Comparison of ENCODE assay signal across 27 cellular contexts in the genomic region with DNA sequence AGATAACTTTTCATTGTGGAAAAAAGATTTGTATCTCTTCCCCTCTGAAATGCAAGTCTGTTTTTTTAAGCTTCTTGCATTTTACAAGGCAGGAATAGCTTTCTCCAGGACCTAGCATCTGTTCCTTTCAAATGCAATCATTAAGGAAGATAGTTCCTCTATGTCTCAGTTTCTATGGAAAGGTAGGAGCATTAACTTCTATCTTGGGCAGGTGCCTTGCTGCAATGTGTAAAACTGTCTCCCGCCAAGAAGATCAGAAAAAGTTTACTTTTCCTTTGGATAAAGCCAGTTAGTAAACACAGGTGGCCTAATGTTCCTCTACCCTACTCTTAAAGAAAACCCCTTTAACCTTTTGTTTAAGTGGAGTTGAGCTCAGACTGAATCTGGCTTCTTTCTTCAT.
"Had no signal": no experiment of that assay in that cellular context is flagged by ENCODE, and none has a peak within 500 bp of the region (broad histone marks: within the 10 kb centered on the region; RNA-seq: fewer than 3 reads in every experiment).

No MANE protein-coding gene starts in this region.

- H3K27ac Mint-ChIP-seq: activated CD4-positive, alpha-beta memory T cell treated with anti-CD3 and anti-CD28 coated beads, Interleukin-2, amount 10 ng/mL, durations not matched to agents 7 days and 5 days; activated CD4-positive, alpha-beta T cell treated with anti-CD3 and anti-CD28 coated beads, Interleukin-2, amount 10 ng/mL, durations not matched to agents 7 days and 5 days; activated naive CD4-positive, alpha-beta T cell treated with anti-CD3 and anti-CD28 coated beads, Interleukin-2, amount 10 ng/mL, durations not matched to agents 7 days and 5 days; activated naive CD4-positive, alpha-beta T cell treated with anti-CD3 and anti-CD28 coated beads, Interleukin-2, amount 50 U/mL, for 72 hours; activated naive CD8-positive, alpha-beta T cell treated with anti-CD3 and anti-CD28 coated beads, Interleukin-2, amount 10 ng/mL, durations not matched to agents 7 days and 5 days; activated T-cell treated with anti-CD3 and anti-CD28 coated beads, Interleukin-2, amount 50 U/mL, for 24 hours; activated T-cell treated with anti-CD3 and anti-CD28 coated beads, Interleukin-2, amount 50 U/mL, for 72 hours; brain had no signal

- H3K4me3 Mint-ChIP-seq: activated CD4-positive, alpha-beta memory T cell treated with anti-CD3 and anti-CD28 coated beads, Interleukin-2, amount 10 ng/mL, durations not matched to agents 7 days and 5 days; activated CD4-positive, alpha-beta T cell treated with anti-CD3 and anti-CD28 coated beads, Interleukin-2, amount 10 ng/mL, durations not matched to agents 7 days and 5 days; activated naive CD4-positive, alpha-beta T cell treated with anti-CD3 and anti-CD28 coated beads, Interleukin-2, amount 10 ng/mL, durations not matched to agents 7 days and 5 days; activated naive CD8-positive, alpha-beta T cell treated with anti-CD3 and anti-CD28 coated beads, Interleukin-2, amount 10 ng/mL, durations not matched to agents 7 days and 5 days; activated T-cell treated with anti-CD3 and anti-CD28 coated beads, Interleukin-2, amount 50 U/mL, for 24 hours; activated T-cell treated with anti-CD3 and anti-CD28 coated beads, Interleukin-2, amount 50 U/mL, for 72 hours; brain had no signal

- H3K4me1 Mint-ChIP-seq: activated CD4-positive, alpha-beta memory T cell treated with anti-CD3 and anti-CD28 coated beads, Interleukin-2, amount 10 ng/mL, durations not matched to agents 7 days and 5 days; activated CD4-positive, alpha-beta T cell treated with anti-CD3 and anti-CD28 coated beads, Interleukin-2, amount 10 ng/mL, durations not matched to agents 7 days and 5 days; activated naive CD4-positive, alpha-beta T cell treated with anti-CD3 and anti-CD28 coated beads, Interleukin-2, amount 10 ng/mL, durations not matched to agents 7 days and 5 days; activated naive CD8-positive, alpha-beta T cell treated with anti-CD3 and anti-CD28 coated beads, Interleukin-2, amount 10 ng/mL, durations not matched to agents 7 days and 5 days had no signal

- H3K27me3 Mint-ChIP-seq: activated CD4-positive, alpha-beta memory T cell treated with anti-CD3 and anti-CD28 coated beads, Interleukin-2, amount 10 ng/mL, durations not matched to agents 7 days and 5 days; activated CD4-positive, alpha-beta T cell treated with anti-CD3 and anti-CD28 coated beads, Interleukin-2, amount 10 ng/mL, durations not matched to agents 7 days and 5 days; activated naive CD4-positive, alpha-beta T cell treated with anti-CD3 and anti-CD28 coated beads, Interleukin-2, amount 10 ng/mL, durations not matched to agents 7 days and 5 days; activated naive CD8-positive, alpha-beta T cell treated with anti-CD3 and anti-CD28 coated beads, Interleukin-2, amount 10 ng/mL, durations not matched to agents 7 days and 5 days; activated T-cell treated with anti-CD3 and anti-CD28 coated beads, Interleukin-2, amount 50 U/mL, for 24 hours; brain had no signal

- H3K36me3 Mint-ChIP-seq: activated naive CD4-positive, alpha-beta T cell treated with anti-CD3 and anti-CD28 coated beads, Interleukin-2, amount 10 ng/mL, durations not matched to agents 7 days and 5 days; activated naive CD4-positive, alpha-beta T cell treated with anti-CD3 and anti-CD28 coated beads, Interleukin-2, amount 50 U/mL, for 72 hours; activated naive CD8-positive, alpha-beta T cell treated with anti-CD3 and anti-CD28 coated beads, Interleukin-2, amount 10 ng/mL, durations not matched to agents 7 days and 5 days; brain had no signal

- H3K4me3 ChIP-seq: ascending aorta, breast epithelium, cardiac muscle cell, colonic mucosa had no signal

- H3K27ac ChIP-seq: ascending aorta, breast epithelium, cardiac muscle cell, colonic mucosa, epithelial cell of prostate had no signal

- H3K9me3 Mint-ChIP-seq: activated CD4-positive, alpha-beta T cell treated with anti-CD3 and anti-CD28 coated beads, Interleukin-2, amount 10 ng/mL, durations not matched to agents 7 days and 5 days; activated naive CD4-positive, alpha-beta T cell treated with anti-CD3 and anti-CD28 coated beads, Interleukin-2, amount 10 ng/mL, durations not matched to agents 7 days and 5 days had no signal

- H3K4me1 ChIP-seq: ascending aorta, breast epithelium, colonic mucosa had no signal

- H3K27me3 ChIP-seq: ascending aorta, breast epithelium, cardiac muscle cell, colonic mucosa had no signal

- ATAC-seq: activated naive CD4-positive, alpha-beta T cell treated with anti-CD3 and anti-CD28 coated beads, Interleukin-2, amount 50 U/mL, for 72 hours; activated T-cell treated with anti-CD3 and anti-CD28 coated beads, Interleukin-2, amount 50 U/mL, for 72 hours; esophagus mucosa had no signal

- DNase-seq: activated CD4-positive, alpha-beta memory T cell treated with anti-CD3 and anti-CD28 coated beads, Interleukin-2, amount 10 ng/mL, durations not matched to agents 7 days and 5 days; activated CD4-positive, alpha-beta T cell treated with anti-CD3 and anti-CD28 coated beads for 1 hour; activated CD4-positive, alpha-beta T cell treated with anti-CD3 and anti-CD28 coated beads for 4 hours; activated CD4-positive, alpha-beta T cell treated with anti-CD3 and anti-CD28 coated beads, Interleukin-2, amount 10 ng/mL, durations not matched to agents 7 days and 5 days; activated CD4-positive, alpha-beta T cell treated with anti-CD3 and anti-CD28 coated beads, Interleukin-2, amount 50 U/mL, for 4 hours; activated CD8-positive, alpha-beta memory T cell treated with anti-CD3 and anti-CD28 coated beads, Interleukin-2, amount 50 U/mL, for 48 hours; activated gamma-delta T cell; activated naive CD4-positive, alpha-beta T cell; activated naive CD4-positive, alpha-beta T cell treated with anti-CD3 and anti-CD28 coated beads, Interleukin-2, amount 10 ng/mL, durations not matched to agents 7 days and 5 days; activated naive CD8-positive, alpha-beta T cell treated with anti-CD3 and anti-CD28 coated beads, Interleukin-2, amount 10 ng/mL, durations not matched to agents 7 days and 5 days; activated T-cell treated with anti-CD3 and anti-CD28 coated beads for 4 hours; activated T-cell treated with anti-CD3 and anti-CD28 coated beads, Interleukin-2, amount 50 U/mL, for 24 hours; activated T-cell treated with anti-CD3 and anti-CD28 coated beads, Interleukin-2, amount 50 U/mL, for 72 hours; central memory CD4-positive, alpha-beta T cell; cerebellar nuclear complex; colonic mucosa; effector CD8-positive, alpha-beta T cell; foreskin fibroblast; head of caudate nucleus; T-helper 2 cell had no signal

- H3K36me3 ChIP-seq: ascending aorta, breast epithelium, cardiac muscle cell, colonic mucosa had no signal
